Comparison of ENCODE assay signal across 9 cellular contexts in genomic region chrX:24023538-24023937, GRCh38. TPM values are rescaled to one million over a fixed set of nuclear protein-coding genes. Genes with fewer than 3 reads are reported as not detected.
A peak's percentile ranks its signal among the peaks of the same experiment; 100 is the strongest.
DNase-seq lines count a peak whose midpoint lies in the region; ATAC-seq lines count a peak whose summit lies in the region.
"Had no signal": no experiment of that assay in that cellular context is flagged by ENCODE, and none has a peak within 500 bp of the region (broad histone marks: within the 10 kb centered on the region; RNA-seq: fewer than 3 reads in every experiment).

No MANE protein-coding gene starts in this region.

- H3K27ac Mint-ChIP-seq in activated CD8-positive, alpha-beta memory T cell treated with anti-CD3 and anti-CD28 coated beads, Interleukin-2, amount 10 ng/mL, durations not matched to agents 7 days and 5 days = peak overlapping the region; percentile 90
- H3K27ac Mint-ChIP-seq in activated T-helper 17 cell treated with anti-CD3 and anti-CD28 coated beads, Interleukin-2, amount 50 U/mL, for 72 hours = peak overlapping the region; percentile 89

- H2BK5ac ChIP-seq in trophoblast cell (ENCODE audit: low read depth, low read length, poor library complexity) = no peak overlapping the region

- H3K4me1 ChIP-seq in iPS-18a (ENCODE audit: control insufficient read depth, low read depth, low read length) (peaks cover 6% of the 10 kb centered on the region), subcutaneous abdominal adipose tissue (ENCODE audit: control insufficient read depth in 5 of 5, insufficient read depth in 5 of 5, low read length in 5 of 5) (peaks cover 0 to 9% (median 2%) of the 10 kb centered on the region in 5 donors), trophoblast cell (ENCODE audit: control insufficient read depth in 1 of 2, insufficient read depth in 2 of 2, low read length in 2 of 2) (no peaks in the 10 kb centered on the region)

- peak overlapping the region; percentile 95 for H3K4me3 ChIP-seq in iPS-18a (ENCODE audit: low read length)
- H3K4me3 ChIP-seq in subcutaneous abdominal adipose tissue (ENCODE audit: low read depth in 1 of 5, low read length in 5 of 5) = peak overlapping the region; percentile 62 to 82 (median 75)
- H3K4me3 ChIP-seq in trophoblast cell (ENCODE audit: low read depth, low read length) = no peak overlapping the region

- H3K9me3 ChIP-seq in iPS-18a (ENCODE audit: control insufficient read depth, low read depth, low read length) = no peaks in the 10 kb centered on the region
- no peaks in the 10 kb centered on the region for H3K9me3 ChIP-seq in subcutaneous abdominal adipose tissue (ENCODE audit: control insufficient read depth in 5 of 5, low read length in 5 of 5)
- no peaks in the 10 kb centered on the region for H3K9me3 ChIP-seq in trophoblast cell (ENCODE audit: insufficient read depth, low read depth, low read length)

- ATAC-seq in activated CD8-positive, alpha-beta memory T cell treated with anti-CD3 and anti-CD28 coated beads, Interleukin-2, amount 10 ng/mL, durations not matched to agents 7 days and 5 days = no peak
- no peak for ATAC-seq in activated T-helper 17 cell treated with anti-CD3 and anti-CD28 coated beads, Interleukin-2, amount 50 U/mL, for 72 hours (replicated peaks)

- no peak overlapping the region for H3K27ac ChIP-seq in iPS-18a (ENCODE audit: low read length)
- H3K27ac ChIP-seq in subcutaneous abdominal adipose tissue (ENCODE audit: low read depth, low read length) = no peak overlapping the region
- no peak overlapping the region for H3K27ac ChIP-seq in trophoblast cell (ENCODE audit: low read depth, low read length)

- H3K4me1 Mint-ChIP-seq in activated CD8-positive, alpha-beta memory T cell treated with anti-CD3 and anti-CD28 coated beads, Interleukin-2, amount 10 ng/mL, durations not matched to agents 7 days and 5 days = peaks cover 33% of the 10 kb centered on the region
- peaks cover 18% of the 10 kb centered on the region for H3K4me1 Mint-ChIP-seq in activated T-helper 17 cell treated with anti-CD3 and anti-CD28 coated beads, Interleukin-2, amount 50 U/mL, for 72 hours

- no peak overlapping the region for H3K4ac ChIP-seq in trophoblast cell (ENCODE audit: low read depth, low read length)

- H3K36me3 ChIP-seq in iPS-18a (ENCODE audit: control insufficient read depth, low read depth, low read length) (peaks cover 5% of the 10 kb centered on the region), subcutaneous abdominal adipose tissue (ENCODE audit: control insufficient read depth in 5 of 5, insufficient read depth in 5 of 5, low read length in 5 of 5) (no peaks in the 10 kb centered on the region), trophoblast cell (ENCODE audit: control insufficient read depth in 1 of 2, insufficient read depth in 2 of 2, low read length in 2 of 2) (no peaks in the 10 kb centered on the region)

- no peak overlapping the region for H2AFZ ChIP-seq in trophoblast cell (ENCODE audit: insufficient read depth, low read length, poor library complexity)

- no CpG with 5 or more reads among the region's 1 CpG for WGBS in trophoblast cell (ENCODE audit: extremely low coverage, insufficient coverage, insufficient read length)

- H4K8ac ChIP-seq in trophoblast cell (ENCODE audit: low read depth, low read length) = no peak overlapping the region

- H4K91ac ChIP-seq in trophoblast cell (ENCODE audit: low read depth, low read length) = no peak overlapping the region

- DNase-seq in activated CD8-positive, alpha-beta memory T cell treated with anti-CD3 and anti-CD28 coated beads, Interleukin-2, amount 10 ng/mL, durations not matched to agents 7 days and 5 days = no peak
- DNase-seq in activated CD8-positive, alpha-beta memory T cell treated with anti-CD3 and anti-CD28 coated beads, Interleukin-2, amount 50 U/mL, for 4 hours = no peak
- no peak for DNase-seq in hypothalamus (lab: John Stamatoyannopoulos, UW)
- no peak for DNase-seq in activated effector memory CD4-positive, alpha-beta T cell treated with anti-CD3 and anti-CD28 coated beads, Interleukin-2, amount 50 U/mL, for 16 hours
- no peak for DNase-seq in trophoblast cell
- DNase-seq: NCI-H524 treated with DMSO at 0.1 percent for 48 hours had no signal

- CTCF ChIA-PET in activated CD8-positive, alpha-beta memory T cell treated with anti-CD3 and anti-CD28 coated beads, Interleukin-2, amount 10 ng/mL, durations not matched to agents 7 days and 5 days (lab: Charles Lee) = interaction anchor here (1.2 to 4.0 kb wide), 2 partner anchors 30 to 44 kb away, joined by 3 to 39 read pairs; partner anchors contain the start of gene EIF2S3

- H3K79me2 ChIP-seq in trophoblast cell (ENCODE audit: control insufficient read depth, insufficient read depth, low read length, poor library complexity) = peaks cover 7% of the 10 kb centered on the region

- no peak overlapping the region for H3K14ac ChIP-seq in trophoblast cell (ENCODE audit: low read length)

- no peaks in the 10 kb centered on the region for H3K9me3 Mint-ChIP-seq in activated CD8-positive, alpha-beta memory T cell treated with anti-CD3 and anti-CD28 coated beads, Interleukin-2, amount 10 ng/mL, durations not matched to agents 7 days and 5 days (ENCODE audit: low read depth)
- no peaks in the 10 kb centered on the region for H3K9me3 Mint-ChIP-seq in activated T-helper 17 cell treated with anti-CD3 and anti-CD28 coated beads, Interleukin-2, amount 50 U/mL, for 72 hours

- H3K4me2 ChIP-seq in trophoblast cell (ENCODE audit: low read length) = no peak overlapping the region

- no peaks in the 10 kb centered on the region for H3K27me3 Mint-ChIP-seq in activated CD8-positive, alpha-beta memory T cell treated with anti-CD3 and anti-CD28 coated beads, Interleukin-2, amount 10 ng/mL, durations not matched to agents 7 days and 5 days
- H3K27me3 Mint-ChIP-seq in activated T-helper 17 cell treated with anti-CD3 and anti-CD28 coated beads, Interleukin-2, amount 50 U/mL, for 72 hours = no peaks in the 10 kb centered on the region

- peak overlapping the region; percentile 86 for H3K4me3 Mint-ChIP-seq in activated CD8-positive, alpha-beta memory T cell treated with anti-CD3 and anti-CD28 coated beads, Interleukin-2, amount 10 ng/mL, durations not matched to agents 7 days and 5 days
- peak overlapping the region; percentile 86 for H3K4me3 Mint-ChIP-seq in activated T-helper 17 cell treated with anti-CD3 and anti-CD28 coated beads, Interleukin-2, amount 50 U/mL, for 72 hours

- no peak overlapping the region for H2BK12ac ChIP-seq in trophoblast cell (ENCODE audit: low read length)

- H3K27me3 ChIP-seq in iPS-18a (ENCODE audit: control insufficient read depth, insufficient read depth, low read length) (peaks cover 26% of the 10 kb centered on the region), subcutaneous abdominal adipose tissue (ENCODE audit: control insufficient read depth in 5 of 5, insufficient read depth in 4 of 5, low read length in 5 of 5) (peaks cover 0 to 5% (median 0%) of the 10 kb centered on the region in 5 donors), trophoblast cell (ENCODE audit: insufficient read depth, low read length) (no peaks in the 10 kb centered on the region)

- no peak overlapping the region for H3K23ac ChIP-seq in trophoblast cell (ENCODE audit: low read length)

- no peak overlapping the region for H2BK120ac ChIP-seq in trophoblast cell (ENCODE audit: insufficient read depth, low read length, poor library complexity)

- H3K79me1 ChIP-seq in trophoblast cell (ENCODE audit: low read length) = peaks cover 10% of the 10 kb centered on the region

- no peak overlapping the region for H3K18ac ChIP-seq in trophoblast cell (ENCODE audit: low read length)

- H2AK5ac ChIP-seq in trophoblast cell (ENCODE audit: low read length) = no peak overlapping the region

- H3K36me3 Mint-ChIP-seq in activated CD8-positive, alpha-beta memory T cell treated with anti-CD3 and anti-CD28 coated beads, Interleukin-2, amount 10 ng/mL, durations not matched to agents 7 days and 5 days = peaks cover 20% of the 10 kb centered on the region
- H3K36me3 Mint-ChIP-seq in activated T-helper 17 cell treated with anti-CD3 and anti-CD28 coated beads, Interleukin-2, amount 50 U/mL, for 72 hours (ENCODE audit: low read depth) = peaks cover 30% of the 10 kb centered on the region

- H3K9ac ChIP-seq in iPS-18a (ENCODE audit: low read length) (peak overlapping the region; percentile 74), subcutaneous abdominal adipose tissue (ENCODE audit: low read length in 5 of 5) (peak overlapping the region in 4 of 5 donors; percentile 53 to 82 (median 77)), trophoblast cell (ENCODE audit: low read length) (no peak overlapping the region)

- no peak overlapping the region for H4K12ac ChIP-seq in trophoblast cell (ENCODE audit: low read depth, low read length)

RNA-seq across cellular contexts. Expression of gene KLHL15, which starts 3.4 kb away (rescaled TPM):
- total RNA-seq in activated CD8-positive, alpha-beta memory T cell treated with anti-CD3 and anti-CD28 coated beads, Interleukin-2, amount 10 ng/mL, durations not matched to agents 7 days and 5 days = 10 to 100 TPM in 1 of 2 experiments, 1 to 10 TPM in 1; 9.5 to 11.5 TPM
- total RNA-seq in activated T-helper 17 cell treated with anti-CD3 and anti-CD28 coated beads, Interleukin-2, amount 50 U/mL, for 72 hours = 10 to 100 TPM in 1 of 2 donors, 1 to 10 TPM in 1; 8.3 to 17.6 TPM
- 3.2 and 3.6 TPM in 2 replicates for polyA plus RNA-seq in trophoblast cell (2013)

RNA-seq across cellular contexts. Expression of gene EIF2S3, which starts 31.2 kb away (rescaled TPM):
- total RNA-seq in activated CD8-positive, alpha-beta memory T cell treated with anti-CD3 and anti-CD28 coated beads, Interleukin-2, amount 10 ng/mL, durations not matched to agents 7 days and 5 days = 100 to 1,000 TPM; 179 to 204 TPM
- 100 to 1,000 TPM; 169 to 225 TPM for total RNA-seq in activated T-helper 17 cell treated with anti-CD3 and anti-CD28 coated beads, Interleukin-2, amount 50 U/mL, for 72 hours
- polyA plus RNA-seq in trophoblast cell (2013) = 110 and 112 TPM in 2 replicates
